21 cellular contexts compared by ENCODE assay signal in the genomic region with DNA sequence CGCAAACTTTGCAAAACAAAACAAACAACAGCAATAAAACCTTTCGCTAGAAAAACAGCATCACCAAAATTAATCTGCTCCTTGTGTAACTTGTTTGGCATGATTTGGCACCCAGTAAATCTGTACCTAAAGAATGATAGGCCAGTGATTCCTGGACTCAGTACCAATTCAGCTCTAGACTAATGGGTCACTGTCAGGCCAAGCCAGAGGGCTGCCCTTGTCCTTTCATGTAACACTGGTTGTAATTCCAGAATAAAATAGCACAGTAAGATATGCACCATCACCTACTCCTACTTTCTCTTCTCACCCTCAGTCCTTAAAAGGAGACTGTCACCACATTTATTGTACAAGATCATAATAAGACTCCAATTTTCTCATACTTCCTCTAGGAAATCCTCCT.
"Had no signal": no experiment of that assay in that cellular context is flagged by ENCODE, and none has a peak within 500 bp of the region (broad histone marks: within the 10 kb centered on the region; RNA-seq: fewer than 3 reads in every experiment).

No MANE protein-coding gene starts in this region.

- ATAC-seq: foreskin keratinocyte, gastroesophageal sphincter, left colon, left lobe of liver, lower lobe of right lung had no signal

- DNase-seq: dermis blood vessel endothelial cell; dorsolateral prefrontal cortex; effector CD4-positive, alpha-beta T cell; effector memory CD4-positive, alpha-beta T cell; foreskin keratinocyte; heart left ventricle; hypothalamus; immature natural killer cell; islet precursor cell; kidney; kidney glomerular epithelial cell; left colon; left ventricle myocardium inferior; lower lobe of right lung; mesenchymal stem cell; midbrain had no signal

- H2AFZ ChIP-seq: hepatocyte had no signal

- H3K4me1 ChIP-seq: foreskin keratinocyte, lower lobe of right lung had no signal

- H3K27me3 ChIP-seq: dorsolateral prefrontal cortex, esophagus muscularis mucosa, foreskin keratinocyte, gastroesophageal sphincter, heart left ventricle, hepatocyte had no signal

- H3K4me2 ChIP-seq: hepatocyte had no signal

- H3K9me3 ChIP-seq: esophagus muscularis mucosa, gastroesophageal sphincter, lower lobe of right lung had no signal

- H3K36me3 ChIP-seq: esophagus muscularis mucosa, gastroesophageal sphincter, heart left ventricle, left ventricle myocardium inferior, lower lobe of right lung had no signal

- H3K4me3 ChIP-seq: coronary artery, dorsolateral prefrontal cortex, esophagus muscularis mucosa, gastroesophageal sphincter, heart left ventricle, hepatocyte, left ventricle myocardium inferior, lower lobe of right lung had no signal

- H3K27ac ChIP-seq: coronary artery, esophagus muscularis mucosa, foreskin keratinocyte, gastroesophageal sphincter, heart left ventricle, hepatocyte, left ventricle myocardium inferior, lower lobe of right lung had no signal
